Comparison of ENCODE assay signal across 22 cellular contexts in the genomic region with DNA sequence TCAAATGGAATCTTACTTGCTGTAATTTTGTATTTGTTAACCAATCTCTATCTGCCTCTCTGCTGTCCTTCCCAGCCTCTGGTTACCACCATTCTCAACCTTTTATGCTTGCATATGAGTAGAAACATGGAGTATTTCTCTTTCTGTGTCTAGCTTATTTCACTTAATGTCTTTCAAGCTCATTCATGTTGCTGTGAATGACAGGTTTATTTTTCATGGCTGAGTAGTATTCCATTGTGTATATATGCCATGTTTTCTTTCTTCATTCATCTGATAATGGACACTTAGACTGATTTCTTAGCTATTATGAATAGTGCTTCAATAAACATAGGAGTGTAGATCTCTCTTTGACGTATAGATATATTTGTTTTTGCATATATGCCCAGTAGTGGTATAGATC. TPM values are rescaled to one million over a fixed set of nuclear protein-coding genes. Genes with fewer than 3 reads are reported as not detected.
"Had no signal": no experiment of that assay in that cellular context is flagged by ENCODE, and none has a peak within 500 bp of the region (broad histone marks: within the 10 kb centered on the region; RNA-seq: fewer than 3 reads in every experiment).

No MANE protein-coding gene starts in this region.

- H3K4me3 ChIP-seq: MG63, SJSA1, SK-N-MC had no signal

- H3K27me3 ChIP-seq: MG63, SJSA1 had no signal

- FAIRE-seq: RCC 7860 had no signal

- H3K4me1 ChIP-seq: SJSA1 had no signal

- DNase-seq: Karpas-422, KG1, MG63, NCI-H1092, NCI-H1105 treated with DMSO at 0.1 percent for 48 hours, NCI-H1417 treated with DMSO at 0.1 percent for 48 hours, NCI-H1930, NCI-H2081, NCI-H2171, NCI-H226, NCI-H446, NCI-H510A, NCI-H524 treated with DMSO at 0.1 percent for 48 hours, NCI-H69, NCI-H774, Right ventricle myocardium superior, RPMI8226, SIG-M5 had no signal

- H3K27ac ChIP-seq: SJSA1, SK-N-MC had no signal

RNA-seq across cellular contexts. Expression of gene ZNF304, which starts 57.4 kb away (rescaled TPM):
- total RNA-seq: HT-29 had no signal
